In the genomic region with DNA sequence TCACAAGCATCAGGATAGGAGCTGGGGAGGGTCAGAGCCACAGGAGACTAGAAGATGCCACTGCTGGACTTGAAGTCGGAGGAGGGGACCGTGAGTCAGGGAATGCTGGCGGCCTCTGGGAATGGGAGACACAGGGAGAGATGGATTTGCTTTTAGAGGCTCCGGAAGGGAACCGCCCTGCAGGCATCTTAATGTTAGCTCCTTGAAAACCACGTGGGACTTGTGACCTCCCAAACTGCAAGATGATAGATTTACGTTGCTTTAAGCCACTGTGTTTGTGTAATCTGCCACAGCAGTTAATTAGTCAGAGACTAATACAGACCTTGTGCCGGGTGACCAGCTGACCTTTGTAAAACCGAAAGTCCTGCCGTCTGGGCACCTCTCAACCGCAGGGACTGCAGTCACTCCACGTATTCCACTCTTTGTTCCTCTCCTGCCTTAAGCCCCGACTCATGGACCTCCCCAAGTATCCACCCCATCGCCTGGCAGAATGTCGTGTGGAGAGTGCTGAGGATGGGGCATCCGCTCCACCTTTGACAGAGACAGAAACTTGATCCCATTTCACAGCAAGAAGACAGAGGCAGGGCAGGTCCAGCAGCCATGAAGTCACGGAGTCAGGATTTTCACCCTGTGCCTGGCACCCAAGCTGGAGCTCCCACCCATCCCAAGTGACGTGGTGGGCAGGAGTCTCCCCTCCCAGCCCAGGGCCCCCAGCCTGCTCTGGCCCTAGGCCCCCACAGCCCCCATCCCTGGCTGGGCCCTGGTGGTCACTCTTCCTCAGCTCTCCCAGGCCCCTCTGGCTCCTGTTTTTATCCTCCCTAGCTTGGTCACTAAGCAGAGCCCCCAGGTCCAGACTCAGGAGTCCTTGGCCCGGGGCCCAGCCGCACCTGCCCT, we compare ENCODE assay signal across 1 cellular context.
TF ChIP-seq lines count a peak whose summit lies in the region.

No MANE protein-coding gene starts in this region.

TF ChIP-seq in K562, 482 proteins besides CTCF, POLR2A, EP300 and RAD21 (continued from another document and continues in another):
- TF ChIP-seq PRPF4 (IDR thresholded peaks at IDR 0.05; ENCODE audit: insufficient read depth, low read depth, low read length, poor library complexity, severe bottlenecking), result no peak
- TF ChIP-seq, protein P1, sequence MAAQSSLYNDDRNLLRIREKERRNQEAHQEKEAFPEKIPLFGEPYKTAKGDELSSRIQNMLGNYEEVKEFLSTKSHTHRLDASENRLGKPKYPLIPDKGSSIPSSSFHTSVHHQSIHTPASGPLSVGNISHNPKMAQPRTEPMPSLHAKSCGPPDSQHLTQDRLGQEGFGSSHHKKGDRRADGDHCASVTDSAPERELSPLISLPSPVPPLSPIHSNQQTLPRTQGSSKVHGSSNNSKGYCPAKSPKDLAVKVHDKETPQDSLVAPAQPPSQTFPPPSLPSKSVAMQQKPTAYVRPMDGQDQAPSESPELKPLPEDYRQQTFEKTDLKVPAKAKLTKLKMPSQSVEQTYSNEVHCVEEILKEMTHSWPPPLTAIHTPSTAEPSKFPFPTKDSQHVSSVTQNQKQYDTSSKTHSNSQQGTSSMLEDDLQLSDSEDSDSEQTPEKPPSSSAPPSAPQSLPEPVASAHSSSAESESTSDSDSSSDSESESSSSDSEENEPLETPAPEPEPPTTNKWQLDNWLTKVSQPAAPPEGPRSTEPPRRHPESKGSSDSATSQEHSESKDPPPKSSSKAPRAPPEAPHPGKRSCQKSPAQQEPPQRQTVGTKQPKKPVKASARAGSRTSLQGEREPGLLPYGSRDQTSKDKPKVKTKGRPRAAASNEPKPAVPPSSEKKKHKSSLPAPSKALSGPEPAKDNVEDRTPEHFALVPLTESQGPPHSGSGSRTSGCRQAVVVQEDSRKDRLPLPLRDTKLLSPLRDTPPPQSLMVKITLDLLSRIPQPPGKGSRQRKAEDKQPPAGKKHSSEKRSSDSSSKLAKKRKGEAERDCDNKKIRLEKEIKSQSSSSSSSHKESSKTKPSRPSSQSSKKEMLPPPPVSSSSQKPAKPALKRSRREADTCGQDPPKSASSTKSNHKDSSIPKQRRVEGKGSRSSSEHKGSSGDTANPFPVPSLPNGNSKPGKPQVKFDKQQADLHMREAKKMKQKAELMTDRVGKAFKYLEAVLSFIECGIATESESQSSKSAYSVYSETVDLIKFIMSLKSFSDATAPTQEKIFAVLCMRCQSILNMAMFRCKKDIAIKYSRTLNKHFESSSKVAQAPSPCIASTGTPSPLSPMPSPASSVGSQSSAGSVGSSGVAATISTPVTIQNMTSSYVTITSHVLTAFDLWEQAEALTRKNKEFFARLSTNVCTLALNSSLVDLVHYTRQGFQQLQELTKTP (IDR thresholded peaks at IDR 0.05; ENCODE audit: low read depth in 1 of 2, partially characterized antibody in 2 of 2), result no peak
- TF ChIP-seq ZBTB33 (CRISPR knock-in tag; IDR thresholded peaks at IDR 0.05), result no peak
- TF ChIP-seq EWSR1 (IDR thresholded peaks at IDR 0.05; ENCODE audit: borderline replicate concordance, low read depth, partially characterized antibody), result no peak
- TF ChIP-seq TOE1 (IDR thresholded peaks at IDR 0.05; ENCODE audit: borderline replicate concordance), result no peak
- TF ChIP-seq TOE1 (CRISPR knock-in tag; IDR thresholded peaks at IDR 0.05; ENCODE audit: borderline replicate concordance, low read depth), result no peak
- no peak for TF ChIP-seq ARNT (IDR thresholded peaks at IDR 0.05)
- no peak for TF ChIP-seq ZNF507 (tag; conservative IDR thresholded peaks at IDR 0.05)
- TF ChIP-seq ILF3 (IDR thresholded peaks at IDR 0.05; ENCODE audit: borderline replicate concordance), result no peak
- TF ChIP-seq CEBPB (tag; IDR thresholded peaks at IDR 0.05), result peak; percentile 45
- no peak for TF ChIP-seq ZNF184 (CRISPR knock-in tag; IDR thresholded peaks at IDR 0.05)
- no peak for TF ChIP-seq TARDBP (IDR thresholded peaks at IDR 0.05)
- TF ChIP-seq ZNF740 (CRISPR knock-in tag; IDR thresholded peaks at IDR 0.05), result no peak
- TF ChIP-seq ZNF740 (tag; IDR thresholded peaks at IDR 0.05), result no peak
- TF ChIP-seq ZNF143 (CRISPR knock-in tag; IDR thresholded peaks at IDR 0.05), result no peak
- TF ChIP-seq, protein P2, sequence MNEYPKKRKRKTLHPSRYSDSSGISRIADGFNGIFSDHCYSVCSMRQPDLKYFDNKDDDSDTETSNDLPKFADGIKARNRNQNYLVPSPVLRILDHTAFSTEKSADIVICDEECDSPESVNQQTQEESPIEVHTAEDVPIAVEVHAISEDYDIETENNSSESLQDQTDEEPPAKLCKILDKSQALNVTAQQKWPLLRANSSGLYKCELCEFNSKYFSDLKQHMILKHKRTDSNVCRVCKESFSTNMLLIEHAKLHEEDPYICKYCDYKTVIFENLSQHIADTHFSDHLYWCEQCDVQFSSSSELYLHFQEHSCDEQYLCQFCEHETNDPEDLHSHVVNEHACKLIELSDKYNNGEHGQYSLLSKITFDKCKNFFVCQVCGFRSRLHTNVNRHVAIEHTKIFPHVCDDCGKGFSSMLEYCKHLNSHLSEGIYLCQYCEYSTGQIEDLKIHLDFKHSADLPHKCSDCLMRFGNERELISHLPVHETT (CRISPR knock-in tag; conservative IDR thresholded peaks at IDR 0.05 in 1 of 2, IDR thresholded peaks at IDR 0.05 in 1 of 2), result no peak
- TF ChIP-seq, protein P3, sequence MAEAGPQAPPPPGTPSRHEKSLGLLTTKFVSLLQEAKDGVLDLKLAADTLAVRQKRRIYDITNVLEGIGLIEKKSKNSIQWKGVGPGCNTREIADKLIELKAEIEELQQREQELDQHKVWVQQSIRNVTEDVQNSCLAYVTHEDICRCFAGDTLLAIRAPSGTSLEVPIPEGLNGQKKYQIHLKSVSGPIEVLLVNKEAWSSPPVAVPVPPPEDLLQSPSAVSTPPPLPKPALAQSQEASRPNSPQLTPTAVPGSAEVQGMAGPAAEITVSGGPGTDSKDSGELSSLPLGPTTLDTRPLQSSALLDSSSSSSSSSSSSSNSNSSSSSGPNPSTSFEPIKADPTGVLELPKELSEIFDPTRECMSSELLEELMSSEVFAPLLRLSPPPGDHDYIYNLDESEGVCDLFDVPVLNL (CRISPR knock-in tag; IDR thresholded peaks at IDR 0.05; ENCODE audit: low read depth), result no peak
- TF ChIP-seq BCOR (IDR thresholded peaks at IDR 0.05), result peak; percentile 20; the same call in 1 of the 2 replicates
- TF ChIP-seq CREBBP (IDR thresholded peaks at IDR 0.05; ENCODE audit: low read depth, low read length), result no peak
- TF ChIP-seq DDX20 (tag; IDR thresholded peaks at IDR 0.05; ENCODE audit: low read depth), result no peak
- no peak for TF ChIP-seq WHSC1 (IDR thresholded peaks at IDR 0.05; ENCODE audit: low read length)
- no peak for TF ChIP-seq KLF6 (CRISPR knock-in tag; IDR thresholded peaks at IDR 0.05; ENCODE audit: borderline replicate concordance)
- no peak for TF ChIP-seq ILK (tag; IDR thresholded peaks at IDR 0.05; ENCODE audit: borderline replicate concordance, low read depth)
- no peak for TF ChIP-seq MYBL2 (IDR thresholded peaks at IDR 0.05; ENCODE audit: low read depth)
- no peak for TF ChIP-seq MYBL2 (CRISPR knock-in tag; IDR thresholded peaks at IDR 0.05; ENCODE audit: borderline replicate concordance)
- TF ChIP-seq KLF1 (tag; IDR thresholded peaks at IDR 0.05), result 0 out of 2 replicates have a peak, but pooled peaks have one; percentile 31
- TF ChIP-seq, protein P4, sequence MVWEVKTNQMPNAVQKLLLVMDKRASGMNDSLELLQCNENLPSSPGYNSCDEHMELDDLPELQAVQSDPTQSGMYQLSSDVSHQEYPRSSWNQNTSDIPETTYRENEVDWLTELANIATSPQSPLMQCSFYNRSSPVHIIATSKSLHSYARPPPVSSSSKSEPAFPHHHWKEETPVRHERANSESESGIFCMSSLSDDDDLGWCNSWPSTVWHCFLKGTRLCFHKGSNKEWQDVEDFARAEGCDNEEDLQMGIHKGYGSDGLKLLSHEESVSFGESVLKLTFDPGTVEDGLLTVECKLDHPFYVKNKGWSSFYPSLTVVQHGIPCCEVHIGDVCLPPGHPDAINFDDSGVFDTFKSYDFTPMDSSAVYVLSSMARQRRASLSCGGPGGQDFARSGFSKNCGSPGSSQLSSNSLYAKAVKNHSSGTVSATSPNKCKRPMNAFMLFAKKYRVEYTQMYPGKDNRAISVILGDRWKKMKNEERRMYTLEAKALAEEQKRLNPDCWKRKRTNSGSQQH (CRISPR knock-in tag; IDR thresholded peaks at IDR 0.05), result no peak
- TF ChIP-seq, protein P5, sequence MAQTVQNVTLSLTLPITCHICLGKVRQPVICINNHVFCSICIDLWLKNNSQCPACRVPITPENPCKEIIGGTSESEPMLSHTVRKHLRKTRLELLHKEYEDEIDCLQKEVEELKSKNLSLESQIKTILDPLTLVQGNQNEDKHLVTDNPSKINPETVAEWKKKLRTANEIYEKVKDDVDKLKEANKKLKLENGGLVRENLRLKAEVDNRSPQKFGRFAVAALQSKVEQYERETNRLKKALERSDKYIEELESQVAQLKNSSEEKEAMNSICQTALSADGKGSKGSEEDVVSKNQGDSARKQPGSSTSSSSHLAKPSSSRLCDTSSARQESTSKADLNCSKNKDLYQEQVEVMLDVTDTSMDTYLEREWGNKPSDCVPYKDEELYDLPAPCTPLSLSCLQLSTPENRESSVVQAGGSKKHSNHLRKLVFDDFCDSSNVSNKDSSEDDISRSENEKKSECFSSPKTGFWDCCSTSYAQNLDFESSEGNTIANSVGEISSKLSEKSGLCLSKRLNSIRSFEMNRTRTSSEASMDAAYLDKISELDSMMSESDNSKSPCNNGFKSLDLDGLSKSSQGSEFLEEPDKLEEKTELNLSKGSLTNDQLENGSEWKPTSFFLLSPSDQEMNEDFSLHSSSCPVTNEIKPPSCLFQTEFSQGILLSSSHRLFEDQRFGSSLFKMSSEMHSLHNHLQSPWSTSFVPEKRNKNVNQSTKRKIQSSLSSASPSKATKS (CRISPR knock-in tag; IDR thresholded peaks at IDR 0.05), result no peak
- TF ChIP-seq ZKSCAN8 (CRISPR knock-in tag; IDR thresholded peaks at IDR 0.05), result no peak
- TF ChIP-seq NONO (IDR thresholded peaks at IDR 0.05; ENCODE audit: low read depth in 2 of 2, low read length in 1 of 2), result no peak
- TF ChIP-seq, protein P6, sequence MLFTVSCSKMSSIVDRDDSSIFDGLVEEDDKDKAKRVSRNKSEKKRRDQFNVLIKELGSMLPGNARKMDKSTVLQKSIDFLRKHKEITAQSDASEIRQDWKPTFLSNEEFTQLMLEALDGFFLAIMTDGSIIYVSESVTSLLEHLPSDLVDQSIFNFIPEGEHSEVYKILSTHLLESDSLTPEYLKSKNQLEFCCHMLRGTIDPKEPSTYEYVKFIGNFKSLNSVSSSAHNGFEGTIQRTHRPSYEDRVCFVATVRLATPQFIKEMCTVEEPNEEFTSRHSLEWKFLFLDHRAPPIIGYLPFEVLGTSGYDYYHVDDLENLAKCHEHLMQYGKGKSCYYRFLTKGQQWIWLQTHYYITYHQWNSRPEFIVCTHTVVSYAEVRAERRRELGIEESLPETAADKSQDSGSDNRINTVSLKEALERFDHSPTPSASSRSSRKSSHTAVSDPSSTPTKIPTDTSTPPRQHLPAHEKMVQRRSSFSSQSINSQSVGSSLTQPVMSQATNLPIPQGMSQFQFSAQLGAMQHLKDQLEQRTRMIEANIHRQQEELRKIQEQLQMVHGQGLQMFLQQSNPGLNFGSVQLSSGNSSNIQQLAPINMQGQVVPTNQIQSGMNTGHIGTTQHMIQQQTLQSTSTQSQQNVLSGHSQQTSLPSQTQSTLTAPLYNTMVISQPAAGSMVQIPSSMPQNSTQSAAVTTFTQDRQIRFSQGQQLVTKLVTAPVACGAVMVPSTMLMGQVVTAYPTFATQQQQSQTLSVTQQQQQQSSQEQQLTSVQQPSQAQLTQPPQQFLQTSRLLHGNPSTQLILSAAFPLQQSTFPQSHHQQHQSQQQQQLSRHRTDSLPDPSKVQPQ (CRISPR knock-in tag; IDR thresholded peaks at IDR 0.05; ENCODE audit: borderline replicate concordance), result no peak
- TF ChIP-seq MTA1 (IDR thresholded peaks at IDR 0.05; ENCODE audit: borderline replicate concordance), result no peak
- no peak for TF ChIP-seq FOXK2 (conservative IDR thresholded peaks at IDR 0.05 in 1 of 2, IDR thresholded peaks at IDR 0.05 in 1 of 2; ENCODE audit: low read depth in 2 of 2)
- TF ChIP-seq ZNF583 (CRISPR knock-in tag; IDR thresholded peaks at IDR 0.05), result no peak
- TF ChIP-seq ZNF274 (IDR thresholded peaks at IDR 0.05; ENCODE audit: borderline replicate concordance, low read depth, low read length), result no peak
- TF ChIP-seq MCM2 (IDR thresholded peaks at IDR 0.05; ENCODE audit: low read depth), result no peak
- peak; percentile 44; the same call in 1 of the 2 replicates for TF ChIP-seq ATF7 (IDR thresholded peaks at IDR 0.05)
- no peak for TF ChIP-seq PTRF (tag; IDR thresholded peaks at IDR 0.05)
- no peak for TF ChIP-seq POLR3G (IDR thresholded peaks at IDR 0.05; ENCODE audit: extremely low read depth, insufficient read length, insufficient replicate concordance)
- TF ChIP-seq TRIM24 (IDR thresholded peaks at IDR 0.05), result no peak
- no peak for TF ChIP-seq ZNF696 (CRISPR knock-in tag; conservative IDR thresholded peaks at IDR 0.05)
